20 cellular contexts compared by ENCODE assay signal in the genomic region with DNA sequence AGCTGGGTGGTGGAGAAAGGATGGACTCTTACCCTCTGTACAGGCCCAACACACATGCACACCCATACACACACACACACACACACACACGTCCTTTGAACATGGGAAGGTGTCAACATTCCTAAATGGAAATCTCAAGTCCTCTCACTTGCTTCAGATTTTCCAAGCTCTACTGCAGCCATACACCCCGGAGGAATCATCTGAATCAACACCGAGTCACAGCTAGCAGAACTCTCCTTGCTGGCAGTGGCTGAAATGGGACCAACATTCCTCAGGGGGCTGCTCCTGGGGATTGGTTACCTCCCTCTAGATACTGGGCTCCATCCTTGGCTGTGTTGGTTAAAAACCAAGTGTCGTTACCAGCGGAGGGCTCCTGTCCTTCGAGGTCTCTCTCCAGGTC.
DNase-seq lines count a peak whose midpoint lies in the region; ATAC-seq and TF ChIP-seq lines count a peak whose summit lies in the region.
"Had no signal": no experiment of that assay in that cellular context is flagged by ENCODE, and none has a peak within 500 bp of the region (broad histone marks: within the 10 kb centered on the region; RNA-seq: fewer than 3 reads in every experiment).

No MANE protein-coding gene starts in this region.

- no peak for TF ChIP-seq EP300 in upper lobe of left lung (IDR thresholded peaks at IDR 0.05)

- no peak for TF ChIP-seq POLR2A in upper lobe of left lung (IDR thresholded peaks at IDR 0.05)

- 86 to 87% methylated on average over 6 of the region's 6 CpGs for WGBS in upper lobe of left lung, 2 donors

- H3K4me3 Mint-ChIP-seq in IgD-negative memory B cell (peak overlapping the region in 3 of 4 donors; percentile 41 to 86 (median 81)), activated B cell treated with CpG ODN at 0.5 μM for 24 hours (no peak overlapping the region), naive B cell (peak overlapping the region in 4 of 8 donors; percentile 18 to 91 (median 80))

- H3K9me2 ChIP-seq in DOHH2 (replicated peaks; ENCODE audit: control insufficient read depth, low read length) = no peaks in the 10 kb centered on the region

- no peak for ATAC-seq in activated B cell treated with CpG ODN at 0.5 μM for 24 hours (ENCODE audit: low read depth)
- ATAC-seq in naive B cell (ENCODE audit: low read depth in 2 of 2) = no peak
- no peak for ATAC-seq in upper lobe of left lung (ENCODE audit: low FRiP score in 2 of 2)
- ATAC-seq in HG03159 (IDR thresholded peaks at IDR 0.05; ENCODE audit: unreplicated experiment) = no peak
- no peak for ATAC-seq in HG02970 (IDR thresholded peaks at IDR 0.05; ENCODE audit: low FRiP score, unreplicated experiment)
- ATAC-seq: SK-N-SH treated with all-trans-retinoic acid at 6 μM for 48 hours had no signal

- H3K79me2 ChIP-seq in DOHH2 (ENCODE audit: control insufficient read depth, low read length) = no peaks in the 10 kb centered on the region

- CTCF ChIA-PET in activated B cell treated with CpG ODN at 0.5 μM for 24 hours (lab: Charles Lee) = interaction anchor here (1.2 to 2.6 kb wide), 6 partner anchors 10 to 115 kb away, joined by 3 to 26 read pairs (median 6); no protein-coding TSS in a partner anchor

- TF ChIP-seq CTCF in DOHH2 (IDR thresholded peaks at IDR 0.05; ENCODE audit: low read depth, low read length, poor library complexity, severe bottlenecking) = no peak
- TF ChIP-seq CTCF in activated B cell treated with CpG ODN at 0.5 μM for 24 hours (IDR thresholded peaks at IDR 0.05) = no peak
- no peak for TF ChIP-seq CTCF in upper lobe of left lung (IDR thresholded peaks at IDR 0.05)

- 0 out of 2 replicates have a peak overlapping the region, but pooled peaks have one; percentile 76 for H3K27ac ChIP-seq in DOHH2 (ENCODE audit: low read depth, low read length)
- no peak overlapping the region for H3K27ac ChIP-seq in upper lobe of left lung
- H3K27ac ChIP-seq: RWPE1 had no signal

- H4K20me1 ChIP-seq in DOHH2 (ENCODE audit: control insufficient read depth, insufficient read depth, low read depth, low read length) = no peaks in the 10 kb centered on the region

- H3K9me3 Mint-ChIP-seq in IgD-negative memory B cell (peaks cover 0 to 3% (median 0%) of the 10 kb centered on the region in 3 donors), activated B cell treated with CpG ODN at 0.5 μM for 24 hours (peaks cover 2% of the 10 kb centered on the region), naive B cell (peaks cover 0 to 4% (median 0%) of the 10 kb centered on the region in 7 donors)

- H3K27me3 ChIP-seq in DOHH2 (ENCODE audit: control insufficient read depth, low read length) (no peaks in the 10 kb centered on the region), upper lobe of left lung (no peaks in the 10 kb centered on the region)

- DNase-seq in activated B cell treated with CpG ODN at 0.5 μM for 24 hours (no peak), naive B cell (no peak), upper lobe of left lung (no peak), AG08396 (ENCODE audit: low spot score) (no peak)
- DNase-seq: AML-193; DMS 273 treated with DMSO at 0.1 percent for 48 hours; NCI-H1105 treated with DMSO at 0.1 percent for 48 hours; NCI-H1694; NCI-H2081 treated with DMSO at 0.1 percent for 48 hours; NCI-H510A; NCI-H748 treated with DMSO at 0.1 percent for 48 hours; NK-92 treated with Interleukin-12 subunit alpha and Interleukin-12 subunit beta, amount 100 ng/mL, for 24 hours; OCI-M1; SIG-M5 had no signal

- POLR2A ChIA-PET in activated B cell treated with CpG ODN at 0.5 μM for 24 hours (lab: Charles Lee) = interaction anchor here (0.7 to 5.2 kb wide), 17 partner anchors 18 to 115 kb away, joined by 3 to 69 read pairs (median 12); a partner anchor contains a TSS

- H3K36me3 Mint-ChIP-seq in IgD-negative memory B cell (peaks cover 5% of the 10 kb centered on the region), activated B cell treated with CpG ODN at 0.5 μM for 24 hours (ENCODE audit: low read depth) (peaks cover 5% of the 10 kb centered on the region), naive B cell (peaks cover 0 to 7% of the 10 kb centered on the region in 2 donors)

- no peaks in the 10 kb centered on the region for H3K36me3 ChIP-seq in DOHH2 (ENCODE audit: control insufficient read depth, low read length)
- H3K36me3 ChIP-seq in upper lobe of left lung = no peaks in the 10 kb centered on the region

- peak overlapping the region; percentile 87 for H3K4me2 ChIP-seq in DOHH2 (ENCODE audit: low read length)

- H3K4me1 Mint-ChIP-seq in IgD-negative memory B cell (peaks cover 69 to 76% (median 74%) of the 10 kb centered on the region in 3 donors), activated B cell treated with CpG ODN at 0.5 μM for 24 hours (peaks cover 88% of the 10 kb centered on the region), naive B cell (peaks cover 66 to 96% (median 93%) of the 10 kb centered on the region in 3 donors)

- H3K27ac Mint-ChIP-seq in IgD-negative memory B cell (peak overlapping the region; percentile 92 to 99 (median 98)), activated B cell treated with CpG ODN at 0.5 μM for 24 hours (peak overlapping the region; percentile 99), naive B cell (peak overlapping the region; percentile 92 to 99 (median 98))

- H3K4me1 ChIP-seq in DOHH2 (ENCODE audit: control insufficient read depth, low read length) (peaks cover 84% of the 10 kb centered on the region), upper lobe of left lung (no peaks in the 10 kb centered on the region)

- intact Hi-C loops in activated B cell treated with CpG ODN at 0.5 μM for 24 hours (cut with micrococcal nuclease) = no loop called here

- peaks cover 8% of the 10 kb centered on the region; the same call in 1 of the 2 replicates for H3F3A ChIP-seq in DOHH2 (ENCODE audit: control insufficient read depth, insufficient read depth)

- H3K27me3 Mint-ChIP-seq in IgD-negative memory B cell (no peaks in the 10 kb centered on the region), activated B cell treated with CpG ODN at 0.5 μM for 24 hours (no peaks in the 10 kb centered on the region), naive B cell (no peaks in the 10 kb centered on the region)

- no peaks in the 10 kb centered on the region for H3K9me3 ChIP-seq in DOHH2 (ENCODE audit: control insufficient read depth, insufficient read depth, low read length)
- no peaks in the 10 kb centered on the region for H3K9me3 ChIP-seq in upper lobe of left lung

- no peak overlapping the region; the same call in 1 of the 2 replicates for H3K4me3 ChIP-seq in DOHH2 (ENCODE audit: low read length)
- no peak overlapping the region for H3K4me3 ChIP-seq in upper lobe of left lung
